ENCODE assay signal across 9 cellular contexts in genomic region chr3:8301977-8302589, GRCh38.
DNase-seq lines count a peak whose midpoint lies in the region; ATAC-seq and TF ChIP-seq lines count a peak whose summit lies in the region.
"Had no signal": no experiment of that assay in that cellular context is flagged by ENCODE, and none has a peak within 500 bp of the region (broad histone marks: within the 10 kb centered on the region; RNA-seq: fewer than 3 reads in every experiment).

No MANE protein-coding gene starts in this region.

- no peak overlapping the region for H3K18ac ChIP-seq in neuronal stem cell (ENCODE audit: low read length)

- H2AFZ ChIP-seq in neuronal stem cell (ENCODE audit: low read length), result no peak overlapping the region

- H3K4me2 ChIP-seq in neuronal stem cell (ENCODE audit: insufficient read depth, low read length, poor library complexity, severe bottlenecking), result no peak overlapping the region

- DNase-seq in GF-D8 (lab: John Stamatoyannopoulos, UW), result peak; percentile 4
- DNase-seq in RPMI7951 (ENCODE audit: low read depth), result peak; percentile 50
- DNase-seq in erythroblast (lab: John Stamatoyannopoulos, UW), result peak; percentile 12 to 46
- DNase-seq in neuronal stem cell (ENCODE audit: low spot score), result peak; percentile 32
- DNase-seq in stimulated activated CD4-positive, alpha-beta T cell treated with anti-CD3 and anti-CD28 coated beads, Interleukin-4, amount 100 ng/mL, for 1 hour, result no peak

- H3K79me1 ChIP-seq in neuronal stem cell (ENCODE audit: low read depth, low read length), result no peaks in the 10 kb centered on the region

- no peak overlapping the region for H2AK5ac ChIP-seq in neuronal stem cell (ENCODE audit: low read depth, low read length)

- H4K91ac ChIP-seq in neuronal stem cell (ENCODE audit: low read depth, low read length, poor library complexity), result no peak overlapping the region

- no peak overlapping the region for H2BK15ac ChIP-seq in neuronal stem cell (ENCODE audit: low read length)

- H3K27ac ChIP-seq in 22Rv1 (no peak overlapping the region), neuronal stem cell (replicated peaks; ENCODE audit: low read length) (no peak overlapping the region)

- H3K4ac ChIP-seq in neuronal stem cell (ENCODE audit: low read length), result no peak overlapping the region

- ATAC-seq in HG03342 (IDR thresholded peaks at IDR 0.05; ENCODE audit: unreplicated experiment) (peak; percentile 67), HG02588 (IDR thresholded peaks at IDR 0.05; ENCODE audit: unreplicated experiment) (no peak)

- no peak for TF ChIP-seq POLR2A in erythroblast (IDR thresholded peaks at IDR 0.05; ENCODE audit: low read length)

- H2BK5ac ChIP-seq in neuronal stem cell (ENCODE audit: low read length), result no peak overlapping the region

- no peaks in the 10 kb centered on the region for H3K36me3 ChIP-seq in neuronal stem cell (replicated peaks in 1 of 2; ENCODE audit: control insufficient read depth in 2 of 2, insufficient read depth in 2 of 2, low read length in 2 of 2)
- H3K36me3 ChIP-seq: HAP-1 had no signal

- no peaks in the 10 kb centered on the region for H3K4me1 ChIP-seq in neuronal stem cell (ENCODE audit: control insufficient read depth in 2 of 2, insufficient read depth in 1 of 2, low read depth in 1 of 2, low read length in 2 of 2)
- H3K4me1 ChIP-seq: HAP-1 had no signal

- no peak overlapping the region for H3K23ac ChIP-seq in neuronal stem cell (ENCODE audit: low read depth, low read length, poor library complexity)

- H3K27me3 ChIP-seq in neuronal stem cell (ENCODE audit: control insufficient read depth in 3 of 3, insufficient read depth in 3 of 3, low read depth in 1 of 3, low read length in 3 of 3), result no peaks in the 10 kb centered on the region

- TF ChIP-seq CTCF in 22Rv1 (IDR thresholded peaks at IDR 0.05), result peak; percentile 84

- H2BK12ac ChIP-seq in neuronal stem cell (ENCODE audit: low read length), result no peak overlapping the region

- H2BK120ac ChIP-seq in neuronal stem cell (ENCODE audit: low read depth, low read length), result no peak overlapping the region

- H3K9ac ChIP-seq in neuronal stem cell (ENCODE audit: low read depth, low read length, poor library complexity), result no peak overlapping the region

- no peak overlapping the region for H3K4me3 ChIP-seq in neuronal stem cell (ENCODE audit: low read length in 2 of 2)
- H3K4me3 ChIP-seq: HAP-1 had no signal

- H3K9me3 ChIP-seq in neuronal stem cell (replicated peaks in 1 of 2; ENCODE audit: control insufficient read depth in 2 of 2, insufficient read depth in 1 of 2, low read depth in 1 of 2, low read length in 2 of 2), result no peaks in the 10 kb centered on the region
- H3K9me3 ChIP-seq: HAP-1 had no signal

- H4K8ac ChIP-seq in neuronal stem cell (ENCODE audit: low read depth, low read length), result no peak overlapping the region

- no peak overlapping the region for H3K14ac ChIP-seq in neuronal stem cell (ENCODE audit: low read length)

- WGBS in neuronal stem cell (ENCODE audit: extremely low coverage in 2 of 2, insufficient read length in 2 of 2, insufficient replicate concordance in 1 of 2), 2 donors, result no CpG with 5 or more reads among the region's 6 CpGs
